Comparison of ENCODE assay signal across 9 cellular contexts in genomic region chr17:39150795-39151679, GRCh38. TPM values are rescaled to one million over a fixed set of nuclear protein-coding genes. Genes with fewer than 3 reads are reported as not detected.
A peak's percentile ranks its signal among the peaks of the same experiment; 100 is the strongest.
DNase-seq lines count a peak whose midpoint lies in the region; ATAC-seq and TF ChIP-seq lines count a peak whose summit lies in the region.
"Had no signal": no experiment of that assay in that cellular context is flagged by ENCODE, and none has a peak within 500 bp of the region (broad histone marks: within the 10 kb centered on the region; RNA-seq: fewer than 3 reads in every experiment).

Gene PLXDC1, minus strand, starts transcription at chr17:39151637. Its CDS starts 200 bp downstream, at chr17:39151437.

- no peaks in the 10 kb centered on the region for H3K9me3 ChIP-seq in GM23248 (ENCODE audit: low read depth)
- H3K9me3 ChIP-seq: mucosa of descending colon had no signal

- in situ Hi-C loops in GM23248 (cut with MboI): loop anchor here (5.0 kb wide), 1 partner anchor 164 kb away; no protein-coding TSS in a partner anchor

- TF ChIP-seq CTCF in activated B cell treated with CpG ODN at 0.5 μM for 24 hours (IDR thresholded peaks at IDR 0.05) (no peak), glutamatergic neuron (IDR thresholded peaks at IDR 0.05; ENCODE audit: partially characterized antibody, unreplicated experiment) (no peak)

- H3K36me3 Mint-ChIP-seq in activated B cell treated with CpG ODN at 0.5 μM for 24 hours (ENCODE audit: low read depth): peaks cover 11% of the 10 kb centered on the region
- H3K36me3 Mint-ChIP-seq in glutamatergic neuron (ENCODE audit: unreplicated experiment): peaks cover 4% of the 10 kb centered on the region

- POLR2A ChIA-PET in activated B cell treated with CpG ODN at 0.5 μM for 24 hours (lab: Charles Lee): interaction anchor here (1.0 to 4.2 kb wide), 2 partner anchors 14 to 282 kb away, joined by 6 to 40 read pairs; partner anchors contain the start of gene LASP1

- no peaks in the 10 kb centered on the region for H3K9me3 Mint-ChIP-seq in activated B cell treated with CpG ODN at 0.5 μM for 24 hours
- H3K9me3 Mint-ChIP-seq in glutamatergic neuron (ENCODE audit: unreplicated experiment): peaks cover 22% of the 10 kb centered on the region

- H3K27ac ChIP-seq in GM23248: no peak within 1 kb of the TSS

- WGBS in GM23248 (ENCODE audit: low coverage in 1 of 2, low lambda C conversion rate in 2 of 2, missing lambda C conversion rate in 2 of 2), 2 experiments: 11 to 57% methylated on average over 7 to 44 of the region's 53 CpGs

- H3K27ac Mint-ChIP-seq in activated B cell treated with CpG ODN at 0.5 μM for 24 hours: no peak within 1 kb of the TSS
- H3K27ac Mint-ChIP-seq in glutamatergic neuron (ENCODE audit: unreplicated experiment): no peak within 1 kb of the TSS

- H3K4me1 ChIP-seq in GM23248 (ENCODE audit: insufficient read depth): no peaks in the 10 kb centered on the region

- no peak for ATAC-seq in activated B cell treated with CpG ODN at 0.5 μM for 24 hours (ENCODE audit: low read depth)
- no peak for ATAC-seq in GM18873 (IDR thresholded peaks at IDR 0.05; ENCODE audit: low FRiP score, unreplicated experiment)
- ATAC-seq: mucosa of descending colon had no signal

- H3K9ac ChIP-seq in GM23248: no peak within 1 kb of the TSS

- peaks cover 47% of the 10 kb centered on the region for H3K27me3 Mint-ChIP-seq in activated B cell treated with CpG ODN at 0.5 μM for 24 hours
- H3K27me3 Mint-ChIP-seq in glutamatergic neuron (ENCODE audit: unreplicated experiment): peaks cover 34% of the 10 kb centered on the region

- CTCF ChIA-PET in activated B cell treated with CpG ODN at 0.5 μM for 24 hours (lab: Charles Lee): interaction anchor here (1.3 to 5.4 kb wide), 2 partner anchors 94 to 168 kb away, joined by 6 to 160 read pairs; no protein-coding TSS in a partner anchor

- H3K79me2 ChIP-seq in GM23248 (ENCODE audit: insufficient read depth): no peaks in the 10 kb centered on the region

- H3K4me3 Mint-ChIP-seq in activated B cell treated with CpG ODN at 0.5 μM for 24 hours (peak within 1 kb of the TSS; percentile 97), glutamatergic neuron (ENCODE audit: unreplicated experiment) (peak within 1 kb of the TSS; percentile 99)

- H3F3A ChIP-seq in GM23248 (ENCODE audit: insufficient read depth): 0 out of 2 replicates have a peak, but pooled peaks cover 5% of the 10 kb centered on the region

- peaks cover 36% of the 10 kb centered on the region for H3K4me1 Mint-ChIP-seq in activated B cell treated with CpG ODN at 0.5 μM for 24 hours
- H3K4me1 Mint-ChIP-seq in glutamatergic neuron (ENCODE audit: low read depth, unreplicated experiment): peaks cover 5% of the 10 kb centered on the region

- no peaks in the 10 kb centered on the region for H3K9me2 ChIP-seq in GM23248 (ENCODE audit: insufficient read depth)

- peak within 1 kb of the TSS; percentile 98 for H3K4me2 ChIP-seq in GM23248 (ENCODE audit: unreplicated experiment)

- no peak within 1 kb of the TSS; the same call in 1 of the 2 replicates for H2AFZ ChIP-seq in GM23248

- intact Hi-C loops in activated B cell treated with CpG ODN at 0.5 μM for 24 hours (cut with micrococcal nuclease): loop anchor here (5.0 to 10.0 kb wide), 2 partner anchors 184 to 476 kb away; partner anchors contain the start of genes EPOP and FBXO47

- no peaks in the 10 kb centered on the region for H4K20me1 ChIP-seq in GM23248 (ENCODE audit: insufficient read depth)

- no peaks in the 10 kb centered on the region; the same call in 1 of the 2 replicates for H3K27me3 ChIP-seq in GM23248 (replicated peaks; ENCODE audit: insufficient read depth)

- H3K4me3 ChIP-seq in GM23248: peak within 1 kb of the TSS; percentile 99
- H3K4me3 ChIP-seq: mucosa of descending colon had no signal

- DNase-seq in GM23248: peak; percentile 48
- no peak for DNase-seq in activated B cell treated with CpG ODN at 0.5 μM for 24 hours
- no peak for DNase-seq in glutamatergic neuron
- peak; percentile 22 for DNase-seq in retina
- no peak for DNase-seq in 8988T
- no peak for DNase-seq in activated CD8-positive, alpha-beta memory T cell treated with anti-CD3 and anti-CD28 coated beads, Interleukin-2, amount 50 U/mL, for 4 hours
- no peak for DNase-seq in SIG-M5 (lab: John Stamatoyannopoulos, UW)

- no peaks in the 10 kb centered on the region for H3K36me3 ChIP-seq in GM23248 (ENCODE audit: low read depth)

RNA-seq across cellular contexts. Expression of gene PLXDC1, which starts in this region (rescaled TPM):
- not detected in 2 replicates for total RNA-seq in GM23248 (2014; rRNA removed; shearing (Covaris generic))
- 0.24 and 0.71 TPM in 2 replicates for polyA plus RNA-seq in GM23248 (2016; fragmentation: Nextera tagmentation; extraction: Ambion mirVana)
- total RNA-seq in activated B cell treated with CpG ODN at 0.5 μM for 24 hours: not detected in 2 replicates
- not detected for total RNA-seq in glutamatergic neuron (ENCODE audit: unreplicated experiment)

Comparison
In these comparisons a context has a peak if more than half of its experiments do, and no peak if none do; other contexts are left out.
1. Peak in DNase-seq, H3K4me3 ChIP-seq and H3K4me2 ChIP-seq in GM23248; RNA of the gene not detected or under 1 TPM.